Comparison of ENCODE assay signal across 10 cellular contexts in genomic region chr1:203153989-203154821, GRCh38. TPM values are rescaled to one million over a fixed set of nuclear protein-coding genes. Genes with fewer than 3 reads are reported as not detected.
DNase-seq lines count a peak whose midpoint lies in the region; ATAC-seq, FAIRE-seq and TF ChIP-seq lines count a peak whose summit lies in the region.
"Had no signal": no experiment of that assay in that cellular context is flagged by ENCODE, and none has a peak within 500 bp of the region (broad histone marks: within the 10 kb centered on the region; RNA-seq: fewer than 3 reads in every experiment).

No MANE protein-coding gene starts in this region.

- DNase-seq in K562 (ENCODE audit: extremely low read depth in 1 of 4, low spot score in 3 of 4) (no peak), kidney tubule cell (ENCODE audit: low spot score) (peak; percentile 74), NCI-H446 treated with DMSO at 0.1 percent for 48 hours (lab: John Stamatoyannopoulos, UW) (no peak), DMS53 treated with DMSO at 0.1 percent for 48 hours (lab: John Stamatoyannopoulos, UW; ENCODE audit: unreplicated experiment) (no peak), ecto neural progenitor cell (ENCODE audit: low spot score) (no peak)
- DNase-seq: activated CD4-positive, alpha-beta T cell treated with anti-CD3 and anti-CD28 coated beads, Interleukin-2, amount 50 U/mL, for 4 hours; activated naive CD8-positive, alpha-beta T cell treated with anti-CD3 and anti-CD28 coated beads, Interleukin-2, amount 50 U/mL, for 24 hours had no signal

- H3K9ac ChIP-seq in HUES48 (ENCODE audit: low read depth, low read length) (no peak overlapping the region), K562 (ENCODE audit: insufficient read depth in 1 of 2, low read depth in 2 of 2, low read length in 2 of 2) (no peak overlapping the region)

- no peak for ATAC-seq in K562
- no peak for ATAC-seq in GM18498 (IDR thresholded peaks at IDR 0.05; ENCODE audit: unreplicated experiment)
- ATAC-seq: activated naive CD8-positive, alpha-beta T cell treated with anti-CD3 and anti-CD28 coated beads, Interleukin-2, amount 50 U/mL, for 24 hours had no signal

- H3K79me2 ChIP-seq in ACC112 (ENCODE audit: control insufficient read depth, insufficient read depth, low read length, unreplicated experiment) = no peaks in the 10 kb centered on the region
- no peaks in the 10 kb centered on the region for H3K79me2 ChIP-seq in K562 (ENCODE audit: control insufficient read depth, insufficient read depth, low read length)

- WGBS in K562 (ENCODE audit: insufficient coverage, low coverage, missing lambda C conversion rate) = 2% methylated on average over 13 of the region's 13 CpGs

- in situ Hi-C loops in K562 (cut with MboI) = no loop called here

- no TSS peak for BruUV-seq in K562 (replicated peaks; lab: Mats Ljungman, UMichigan)

- no peaks in the 10 kb centered on the region for H3K27me3 ChIP-seq in ACC112 (ENCODE audit: insufficient read depth, low read length)
- H3K27me3 ChIP-seq in HUES48 (ENCODE audit: control insufficient read depth, insufficient read depth, low read length) = no peaks in the 10 kb centered on the region
- H3K27me3 ChIP-seq in K562 (ENCODE audit: control insufficient read depth in 2 of 2, insufficient read depth in 2 of 2, low read length in 2 of 2) = peaks cover 18 to 60% of the 10 kb centered on the region in 2 experiments; a peak in 4 of 5 replicates

- peaks cover 7% of the 10 kb centered on the region for H4K20me1 ChIP-seq in K562 (replicated peaks; ENCODE audit: control insufficient read depth, insufficient read depth, low read length)

- no peak for TF ChIP-seq CTCF in K562 (IDR thresholded peaks at IDR 0.05 in 2 of 3, conservative IDR thresholded peaks at IDR 0.05 in 1 of 3; ENCODE audit: insufficient read depth in 2 of 3, low read depth in 1 of 3, low read length in 3 of 3)

- H3K36me3 ChIP-seq in ACC112 (ENCODE audit: insufficient read depth, low read length) = no peaks in the 10 kb centered on the region
- no peaks in the 10 kb centered on the region for H3K36me3 ChIP-seq in HUES48 (ENCODE audit: control insufficient read depth, insufficient read depth, low read length)
- H3K36me3 ChIP-seq in K562 (ENCODE audit: control insufficient read depth, insufficient read depth, low read length) = no peaks in the 10 kb centered on the region

- no peak for FAIRE-seq in K562 (lab: Jason Lieb, UNC)

- H3K9me1 ChIP-seq in K562 (ENCODE audit: control insufficient read depth, insufficient read depth, low read length) = no peaks in the 10 kb centered on the region

- no peak for TF ChIP-seq RAD21 in K562 (CRISPR knock-in tag; conservative IDR thresholded peaks at IDR 0.05 in 1 of 2, IDR thresholded peaks at IDR 0.05 in 1 of 2)

- POLR2A ChIA-PET in K562 (lab: Yijun Ruan, JAX) = interaction anchor here (0.6 to 2.4 kb wide), 4 partner anchors 8 to 495 kb away, joined by 3 to 7 read pairs (median 3); no protein-coding TSS in a partner anchor

- CTCF ChIA-PET in K562 (lab: Yijun Ruan, JAX; ENCODE audit: low intra/inter-chr PET ratio) = no interaction called here

- intact Hi-C loops in K562 (cut with micrococcal nuclease) = no loop called here

- no peak for TF ChIP-seq POLR2A in K562 (conservative IDR thresholded peaks at IDR 0.05)

- TF ChIP-seq EP300 in K562 (IDR thresholded peaks at IDR 0.05; ENCODE audit: low read length) = no peak

- no peak overlapping the region for H3K4me2 ChIP-seq in K562 (ENCODE audit: insufficient read depth, low read length)

- no peaks in the 10 kb centered on the region for H3K9me3 ChIP-seq in HUES48 (ENCODE audit: control insufficient read depth, insufficient read depth, low read length)
- H3K9me3 ChIP-seq in K562 (replicated peaks; ENCODE audit: control insufficient read depth, insufficient read depth, low read depth, low read length) = no peaks in the 10 kb centered on the region

- H3K27ac ChIP-seq in ACC112 (ENCODE audit: low read depth, low read length) (peak overlapping the region; percentile 61), HUES48 (ENCODE audit: low read depth, low read length) (peak overlapping the region; percentile 67), K562 (ENCODE audit: extremely low read depth, low read depth, low read length) (no peak overlapping the region)

- H2AFZ ChIP-seq in ACC112 (ENCODE audit: low read length, unreplicated experiment) = peak overlapping the region; percentile 86
- no peak overlapping the region for H2AFZ ChIP-seq in K562 (ENCODE audit: low read depth, low read length)

- peaks cover 27% of the 10 kb centered on the region for H3K4me1 ChIP-seq in ACC112 (ENCODE audit: control insufficient read depth, insufficient read depth, low read length, unreplicated experiment)
- peaks cover 30% of the 10 kb centered on the region for H3K4me1 ChIP-seq in HUES48 (ENCODE audit: control insufficient read depth, insufficient read depth, low read length)
- no peaks in the 10 kb centered on the region; a peak in 2 of 5 replicates for H3K4me1 ChIP-seq in K562 (replicated peaks in 1 of 2; ENCODE audit: control insufficient read depth in 2 of 2, insufficient read depth in 2 of 2, low read length in 2 of 2)

- H3K4me3 ChIP-seq in ACC112 (ENCODE audit: low read depth, low read length) (0 out of 2 replicates have a peak overlapping the region, but pooled peaks have one; percentile 0), HUES48 (ENCODE audit: low read depth, low read length) (no peak overlapping the region), K562 (no peak overlapping the region)

TF ChIP-seq in K562, 482 proteins besides CTCF, POLR2A, EP300 and RAD21 (continues in another document):
- TF ChIP-seq MEIS2 (IDR thresholded peaks at IDR 0.05; ENCODE audit: partially characterized antibody) (no peak), MTF1 (CRISPR knock-in tag; IDR thresholded peaks at IDR 0.05; ENCODE audit: borderline replicate concordance) (no peak), RFX1 (IDR thresholded peaks at IDR 0.05) (no peak), ZBTB8A (IDR thresholded peaks at IDR 0.05; ENCODE audit: partially characterized antibody) (no peak)

RNA-seq across cellular contexts. Expression of gene MYBPH, which starts 21.4 kb away (rescaled TPM):
- not detected in 2 replicates for total RNA-seq in K562 (2011; cell fraction: chromatin; rRNA removed; ENCODE audit: low replicate concordance)
- total RNA-seq in K562 (2011; cell fraction: nucleolus; rRNA removed) = not detected in 2 replicates
- not detected in 2 replicates for total RNA-seq in K562 (2011; cell fraction: nucleoplasm; rRNA removed)
- total RNA-seq in K562 (2014; rRNA removed) = not detected in 2 replicates
- not detected in 2 replicates for total RNA-seq in K562 (2014; rRNA removed; fragmentation: Illumina TruSeq; extraction: Trizol)
- not detected in 2 replicates for total RNA-seq in K562 (2015; rRNA removed; fragmentation: Illumina TruSeq; extraction: Trizol)
- not detected in 2 replicates for total RNA-seq in K562 (2021)
- polyA plus RNA-seq in K562 (2011; rRNA removed) = not detected in 2 replicates
- not detected in 2 replicates for polyA plus RNA-seq in K562 (2011; cell fraction: cytosol; rRNA removed)
- polyA plus RNA-seq in K562 (2011; cell fraction: nucleus; rRNA removed) = not detected in 2 replicates
- polyA plus RNA-seq in K562 (2012) = not detected in 2 replicates
- not detected in 2 replicates for polyA plus RNA-seq in K562 (2014; fragmentation: Illumina TruSeq; extraction: Trizol)
- not detected for polyA plus RNA-seq in K562 (2014; fragmentation: Nextera tagmentation; extraction: Ambion mirVana)
- 0.13 TPM in 1 of 2 replicates, not detected in the other for polyA plus RNA-seq in K562 (2014; rRNA removed)
- polyA minus RNA-seq in K562 (2011; rRNA and poly(A)+ RNA removed) = not detected in 2 replicates
- not detected in 2 replicates for polyA minus RNA-seq in K562 (2011; cell fraction: cytosol; rRNA and poly(A)+ RNA removed)
- polyA minus RNA-seq in K562 (2011; cell fraction: nucleus; rRNA and poly(A)+ RNA removed) = not detected in 2 replicates

RNA-seq across cellular contexts. Expression of gene ADORA1, which starts 26.7 kb away (rescaled TPM):
- total RNA-seq in K562 (2011; cell fraction: chromatin; rRNA removed; ENCODE audit: low replicate concordance) = not detected in 2 replicates
- total RNA-seq in K562 (2011; cell fraction: nucleolus; rRNA removed) = not detected in 2 replicates
- not detected in 2 replicates for total RNA-seq in K562 (2011; cell fraction: nucleoplasm; rRNA removed)
- total RNA-seq in K562 (2014; rRNA removed) (not detected in 2 replicates), K562 (2014; rRNA removed; fragmentation: Illumina TruSeq; extraction: Trizol) (not detected in 2 replicates), K562 (2015; rRNA removed; fragmentation: Illumina TruSeq; extraction: Trizol) (not detected in 2 replicates), K562 (2021) (not detected in 2 replicates)
- polyA plus RNA-seq in K562 (2011; rRNA removed) (not detected in 2 replicates), K562 (2014; fragmentation: Illumina TruSeq; extraction: Trizol) (not detected in 2 replicates), K562 (2014; fragmentation: Nextera tagmentation; extraction: Ambion mirVana) (not detected), K562 (2014; rRNA removed) (not detected in 2 replicates)
- polyA plus RNA-seq in K562 (2011; cell fraction: cytosol; rRNA removed) = not detected in 2 replicates
- not detected in 2 replicates for polyA plus RNA-seq in K562 (2011; cell fraction: nucleus; rRNA removed)
- 0.12 TPM in 1 of 2 replicates, not detected in the other for polyA plus RNA-seq in K562 (2012)
- polyA minus RNA-seq in K562 (2011; rRNA and poly(A)+ RNA removed) = not detected in 2 replicates
- polyA minus RNA-seq in K562 (2011; cell fraction: cytosol; rRNA and poly(A)+ RNA removed) = not detected in 2 replicates
- polyA minus RNA-seq in K562 (2011; cell fraction: nucleus; rRNA and poly(A)+ RNA removed) = not detected in 2 replicates

RNA-seq across cellular contexts. Expression of gene CHI3L1, which starts 32.3 kb away (rescaled TPM):
- not detected in 2 replicates for total RNA-seq in K562 (2011; cell fraction: chromatin; rRNA removed; ENCODE audit: low replicate concordance)
- total RNA-seq in K562 (2011; cell fraction: nucleolus; rRNA removed) = not detected in 2 replicates
- total RNA-seq in K562 (2011; cell fraction: nucleoplasm; rRNA removed) = not detected in 2 replicates
- total RNA-seq in K562 (2014; rRNA removed) = not detected in 2 replicates
- not detected in 2 replicates for total RNA-seq in K562 (2014; rRNA removed; fragmentation: Illumina TruSeq; extraction: Trizol)
- not detected in 2 replicates for total RNA-seq in K562 (2015; rRNA removed; fragmentation: Illumina TruSeq; extraction: Trizol)
- total RNA-seq in K562 (2021) = not detected in 2 replicates
- not detected in 2 replicates for polyA plus RNA-seq in K562 (2011; rRNA removed)
- not detected in 2 replicates for polyA plus RNA-seq in K562 (2011; cell fraction: cytosol; rRNA removed)
- polyA plus RNA-seq in K562 (2011; cell fraction: nucleus; rRNA removed) = not detected in 2 replicates
- polyA plus RNA-seq in K562 (2012) = 0.22 TPM in 1 of 2 replicates, not detected in the other
- not detected in 2 replicates for polyA plus RNA-seq in K562 (2014; fragmentation: Illumina TruSeq; extraction: Trizol)
- polyA plus RNA-seq in K562 (2014; fragmentation: Nextera tagmentation; extraction: Ambion mirVana) = not detected
- not detected in 2 replicates for polyA plus RNA-seq in K562 (2014; rRNA removed)
- polyA minus RNA-seq in K562 (2011; rRNA and poly(A)+ RNA removed) = not detected in 2 replicates
- not detected in 2 replicates for polyA minus RNA-seq in K562 (2011; cell fraction: cytosol; rRNA and poly(A)+ RNA removed)
- not detected in 2 replicates for polyA minus RNA-seq in K562 (2011; cell fraction: nucleus; rRNA and poly(A)+ RNA removed)
